19 cellular contexts compared by ENCODE assay signal in genomic region chr13:100388923-100389322, GRCh38.
DNase-seq lines count a peak whose midpoint lies in the region; ATAC-seq and TF ChIP-seq lines count a peak whose summit lies in the region.
"Had no signal": no experiment of that assay in that cellular context is flagged by ENCODE, and none has a peak within 500 bp of the region (broad histone marks: within the 10 kb centered on the region; RNA-seq: fewer than 3 reads in every experiment).

No MANE protein-coding gene starts in this region.

- DNase-seq in GDM1 (lab: John Stamatoyannopoulos, UW) (peak; percentile 88), NCI-H69 (lab: John Stamatoyannopoulos, UW) (peak; percentile 60), fibroblast of villous mesenchyme (ENCODE audit: low read depth) (peak; percentile 11), brain microvascular endothelial cell (no peak)
- DNase-seq in Jurkat, Clone E6-1 (ENCODE audit: low read depth, low spot score) = peak; percentile 96
- DNase-seq: AML-193; CD4-positive, CD25-positive, alpha-beta regulatory T cell; COR-L47; NCI-H1048; NCI-H1436; NCI-H2081; NCI-H446; NCI-H526 treated with DMSO at 0.1 percent for 48 hours; Right ventricle myocardium superior; SW 1271 had no signal

- no peaks in the 10 kb centered on the region for H3K27me3 ChIP-seq in brain microvascular endothelial cell (replicated peaks)

- H3K4me3 ChIP-seq in Jurkat, Clone E6-1 (ENCODE audit: low read length) = peak overlapping the region; percentile 27
- H3K4me3 ChIP-seq in fibroblast of villous mesenchyme (ENCODE audit: low read depth, low read length) (no peak overlapping the region), brain microvascular endothelial cell (ENCODE audit: low read depth, low read length) (no peak overlapping the region)
- H3K4me3 ChIP-seq: GM12878, HAP-1 had no signal

- H3K27ac ChIP-seq in brain microvascular endothelial cell = no peak overlapping the region

- no peaks in the 10 kb centered on the region for H3K36me3 ChIP-seq in brain microvascular endothelial cell (replicated peaks)
- H3K36me3 ChIP-seq: HAP-1 had no signal

- in situ Hi-C loops in brain microvascular endothelial cell (cut with HindIII; ENCODE audit: low pct_ligation_motif_present, low sequenced_read_pairs) = no loop called here

- ATAC-seq in HG02973 (IDR thresholded peaks at IDR 0.05; ENCODE audit: unreplicated experiment) (no peak), HG03460 (IDR thresholded peaks at IDR 0.05; ENCODE audit: unreplicated experiment) (no peak)
- ATAC-seq: GM12878 had no signal

- TF ChIP-seq CTCF in fibroblast of villous mesenchyme (IDR thresholded peaks at IDR 0.05; ENCODE audit: insufficient read depth, low read depth, low read length) (no peak), brain microvascular endothelial cell (IDR thresholded peaks at IDR 0.05; ENCODE audit: low read depth, low read length, missing control alignments) (no peak)
